In genomic region chr6:64299176-64299575, GRCh38 we compare ENCODE assay signal across 25 cellular contexts.
"Had no signal": no experiment of that assay in that cellular context is flagged by ENCODE, and none has a peak within 500 bp of the region (broad histone marks: within the 10 kb centered on the region; RNA-seq: fewer than 3 reads in every experiment).

No MANE protein-coding gene starts in this region.

- H3K9me3 ChIP-seq: ascending aorta, gastrocnemius medialis had no signal

- DNase-seq: activated CD4-positive, alpha-beta memory T cell treated with anti-CD3 and anti-CD28 coated beads, Interleukin-2, amount 10 ng/mL, durations not matched to agents 7 days and 5 days; activated CD4-positive, alpha-beta T cell treated with anti-CD3 and anti-CD28 coated beads for 36 hours; activated CD4-positive, alpha-beta T cell treated with anti-CD3 and anti-CD28 coated beads, Interleukin-2, amount 10 ng/mL, durations not matched to agents 24 days and 14 days; activated CD4-positive, CD25-positive, alpha-beta regulatory T cell; activated CD4-positive, CD25-positive, alpha-beta regulatory T cell treated with anti-CD3 and anti-CD28 coated beads, Interleukin-2, amount 50 U/mL, for 72 hours; activated CD8-positive, alpha-beta memory T cell treated with anti-CD3 and anti-CD28 coated beads, Interleukin-2, amount 50 U/mL, for 48 hours; activated gamma-delta T cell; activated naive CD4-positive, alpha-beta T cell; activated naive CD4-positive, alpha-beta T cell treated with anti-CD3 and anti-CD28 coated beads, Interleukin-2, amount 10 ng/mL, durations not matched to agents 7 days and 5 days; activated naive CD8-positive, alpha-beta T cell treated with anti-CD3 and anti-CD28 coated beads, Interleukin-2, amount 10 ng/mL, durations not matched to agents 7 days and 5 days; activated T-cell treated with anti-CD3 and anti-CD28 coated beads for 4 hours; activated T-cell treated with anti-CD3 and anti-CD28 coated beads, Interleukin-2, amount 50 U/mL, for 24 hours; activated T-cell treated with anti-CD3 and anti-CD28 coated beads, Interleukin-2, amount 50 U/mL, for 72 hours; dorsolateral prefrontal cortex; effector memory CD4-positive, alpha-beta T cell; erythroblast; foreskin keratinocyte; gastrocnemius medialis; glutamatergic neuron; heart left ventricle; T-helper 2 cell had no signal

- H3K27me3 ChIP-seq: ascending aorta, dorsolateral prefrontal cortex, esophagus muscularis mucosa, foreskin keratinocyte, gastrocnemius medialis, heart left ventricle had no signal

- H3K4me1 ChIP-seq: ascending aorta, esophagus muscularis mucosa, gastrocnemius medialis, heart left ventricle had no signal

- ATAC-seq: activated CD4-positive, alpha-beta T cell treated with anti-CD3 and anti-CD28 coated beads for 36 hours; activated naive CD4-positive, alpha-beta T cell treated with anti-CD3 and anti-CD28 coated beads, Interleukin-2, amount 50 U/mL, for 72 hours; activated T-cell treated with anti-CD3 and anti-CD28 coated beads, Interleukin-2, amount 50 U/mL, for 72 hours; foreskin keratinocyte; gastrocnemius medialis; heart left ventricle had no signal

- H3K4me3 ChIP-seq: ascending aorta, coronary artery, dorsolateral prefrontal cortex, esophagus muscularis mucosa, gastrocnemius medialis, heart left ventricle had no signal

- H3K36me3 ChIP-seq: ascending aorta, esophagus muscularis mucosa, gastrocnemius medialis, heart left ventricle had no signal

- H3K27ac ChIP-seq: ascending aorta, coronary artery, dorsolateral prefrontal cortex, esophagus muscularis mucosa, foreskin keratinocyte, gastrocnemius medialis, heart left ventricle had no signal
